33 cellular contexts compared by ENCODE assay signal in the genomic region with DNA sequence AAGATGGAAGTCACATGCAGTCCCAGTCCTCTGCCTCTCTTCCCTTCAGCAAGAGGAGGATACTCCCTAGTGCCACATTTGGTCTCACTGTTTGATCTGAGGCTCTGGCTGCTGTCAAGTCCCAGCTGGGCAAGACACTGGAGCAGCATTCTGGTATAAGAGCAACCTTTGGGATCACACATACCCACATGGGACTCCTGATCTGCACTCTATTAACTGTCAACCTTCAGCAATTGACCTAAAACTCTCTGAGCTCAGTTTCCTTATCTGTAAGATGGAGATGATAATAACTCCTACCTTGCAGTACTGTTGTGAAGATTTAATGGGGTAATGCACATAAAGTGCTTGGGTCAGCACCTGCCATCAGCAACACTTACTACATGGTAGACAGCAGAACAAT.
"Had no signal": no experiment of that assay in that cellular context is flagged by ENCODE, and none has a peak within 500 bp of the region (broad histone marks: within the 10 kb centered on the region; RNA-seq: fewer than 3 reads in every experiment).

No MANE protein-coding gene starts in this region.

- H3K27me3 ChIP-seq: MG63, Peyer's patch had no signal

- H3K9me3 ChIP-seq: MG63, Peyer's patch had no signal

- DNase-seq: activated CD4-positive, alpha-beta memory T cell treated with anti-CD3 and anti-CD28 coated beads, Interleukin-2, amount 10 ng/mL, durations not matched to agents 7 days and 5 days; activated CD4-positive, alpha-beta T cell treated with anti-CD3 and anti-CD28 coated beads for 1 hour; activated CD4-positive, alpha-beta T cell treated with anti-CD3 and anti-CD28 coated beads for 48 hours; activated CD4-positive, CD25-positive, alpha-beta regulatory T cell; activated CD8-positive, alpha-beta memory T cell treated with anti-CD3 and anti-CD28 coated beads for 24 hours; activated CD8-positive, alpha-beta memory T cell treated with anti-CD3 and anti-CD28 coated beads, Interleukin-2, amount 10 ng/mL, durations not matched to agents 7 days and 5 days; activated CD8-positive, alpha-beta memory T cell treated with anti-CD3 and anti-CD28 coated beads, Interleukin-2, amount 50 U/mL, for 48 hours; activated effector memory CD4-positive, alpha-beta T cell treated with Interleukin-2 at 50 U/mL for 16 hours; activated naive CD4-positive, alpha-beta T cell treated with anti-CD3 and anti-CD28 coated beads, Interleukin-2, amount 10 ng/mL, durations not matched to agents 7 days and 5 days; activated naive CD8-positive, alpha-beta T cell treated with anti-CD3 and anti-CD28 coated beads, Interleukin-2, amount 50 U/mL, for 24 hours; activated T-cell treated with anti-CD3 and anti-CD28 coated beads, Interleukin-2, amount 50 U/mL, for 48 hours; anterior cingulate cortex; central memory CD4-positive, alpha-beta T cell; Kasumi-1; MG63; NCI-H1048; NCI-H1105 treated with DMSO at 0.1 percent for 48 hours; NCI-H1436; NCI-H1694; NCI-H2029; NCI-H345; NCI-H524 treated with DMSO at 0.1 percent for 48 hours; NK-92 treated with Interleukin-12 subunit alpha and Interleukin-12 subunit beta, amount 100 ng/mL, for 24 hours; PC-3; Peyer's patch; RPMI8226; SIG-M5; SW 1271; T-helper 1 cell; T-helper 2 cell; T-helper 9 cell; WERI-Rb-1 had no signal

- H3K4me3 ChIP-seq: MG63, Peyer's patch had no signal

- H3K36me3 ChIP-seq: MG63, Peyer's patch, WERI-Rb-1 had no signal

- ATAC-seq: activated CD8-positive, alpha-beta memory T cell treated with anti-CD3 and anti-CD28 coated beads, Interleukin-2, amount 10 ng/mL, durations not matched to agents 7 days and 5 days; activated naive CD8-positive, alpha-beta T cell treated with anti-CD3 and anti-CD28 coated beads, Interleukin-2, amount 50 U/mL, for 24 hours; PC-3; Right ventricle myocardium inferior had no signal

- H3K27ac ChIP-seq: Peyer's patch, WERI-Rb-1 had no signal
